12 cellular contexts compared by ENCODE assay signal in genomic region chr3:149554826-149555225, GRCh38.
A peak's percentile ranks its signal among the peaks of the same experiment; 100 is the strongest.
DNase-seq lines count a peak whose midpoint lies in the region; ATAC-seq and TF ChIP-seq lines count a peak whose summit lies in the region.
"Had no signal": no experiment of that assay in that cellular context is flagged by ENCODE, and none has a peak within 500 bp of the region (broad histone marks: within the 10 kb centered on the region; RNA-seq: fewer than 3 reads in every experiment).

No MANE protein-coding gene starts in this region.

- H3K4me3 ChIP-seq in body of pancreas (no peak overlapping the region), thyroid gland (replicated peaks in 1 of 3) (no peak overlapping the region)
- H3K4me3 ChIP-seq: HAP-1 had no signal

- no peaks in the 10 kb centered on the region for H3K36me3 ChIP-seq in body of pancreas (replicated peaks in 1 of 2; ENCODE audit: insufficient read depth in 1 of 2, low read depth in 2 of 2)
- H3K36me3 ChIP-seq in thyroid gland: no peaks in the 10 kb centered on the region
- H3K36me3 ChIP-seq: HAP-1 had no signal

- peak; percentile 43 for ATAC-seq in body of pancreas
- ATAC-seq: naive thymus-derived CD8-positive, alpha-beta T cell had no signal

- DNase-seq in DMS153 (lab: John Stamatoyannopoulos, UW) (peak; percentile 40), DMS153 treated with DMSO at 0.1 percent for 48 hours (lab: John Stamatoyannopoulos, UW; ENCODE audit: unreplicated experiment) (no peak), body of pancreas (peak in 1 of 4 donors; percentile 16), kidney glomerular epithelial cell (lab: John Stamatoyannopoulos, UW) (peak; percentile 73), thyroid gland (no peak), superior temporal gyrus (ENCODE audit: extremely low spot score) (no peak), NCI-H345 (lab: John Stamatoyannopoulos, UW) (no peak), NCI-H524 treated with DMSO at 0.1 percent for 48 hours (lab: John Stamatoyannopoulos, UW) (no peak)
- DNase-seq: foreskin melanocyte; KG1; naive thymus-derived CD8-positive, alpha-beta T cell had no signal

- H3K9me3 ChIP-seq in body of pancreas: no peaks in the 10 kb centered on the region
- H3K9me3 ChIP-seq in thyroid gland: no peaks in the 10 kb centered on the region
- H3K9me3 ChIP-seq: HAP-1 had no signal

- H3K27me3 ChIP-seq in body of pancreas: no peaks in the 10 kb centered on the region
- no peaks in the 10 kb centered on the region for H3K27me3 ChIP-seq in thyroid gland

- H3K4me1 ChIP-seq in body of pancreas (peaks cover 39% of the 10 kb centered on the region), thyroid gland (peaks cover 22 to 36% of the 10 kb centered on the region in 2 donors)

- 33 to 38% methylated on average over 4 of the region's 4 CpGs for WGBS in body of pancreas, 2 donors
- 58 to 64% methylated on average over 4 of the region's 4 CpGs for WGBS in thyroid gland, 2 donors

- intact Hi-C loops in body of pancreas (cut with DNase I) (no loop called here), thyroid gland (cut with DNase I) (no loop called here)

- TF ChIP-seq POLR2A in body of pancreas (IDR thresholded peaks at IDR 0.05) (no peak), thyroid gland (IDR thresholded peaks at IDR 0.05) (no peak)

- TF ChIP-seq CTCF in body of pancreas (IDR thresholded peaks at IDR 0.05): no peak
- no peak for TF ChIP-seq CTCF in thyroid gland (IDR thresholded peaks at IDR 0.05)

- peak overlapping the region; percentile 18 to 86 (median 72) for H3K27ac ChIP-seq in body of pancreas
- peak overlapping the region in 2 of 3 donors; percentile 50 to 88 for H3K27ac ChIP-seq in thyroid gland

Comparison
In these comparisons a context has a peak if more than half of its experiments do, and no peak if none do; other contexts are left out.
1. DNase-seq: peak in DMS153 (single experiment) and kidney glomerular epithelial cell (single experiment); none in DMS153 treated with DMSO at 0.1 percent for 48 hours (single experiment), thyroid gland (0 of 2), superior temporal gyrus (single experiment), NCI-H345 (single experiment) and NCI-H524 treated with DMSO at 0.1 percent for 48 hours (single experiment).